ENCODE assay signal across 1 cellular context in genomic region chr3:42719002-42719401, GRCh38.
TF ChIP-seq lines count a peak whose summit lies in the region.

No MANE protein-coding gene starts in this region.

TF ChIP-seq in GM23338, 12 proteins besides CTCF, POLR2A, EP300 and RAD21:
- no peak for TF ChIP-seq ZNF462 (CRISPR knock-in tag; IDR thresholded peaks at IDR 0.05)
- no peak for TF ChIP-seq REST (IDR thresholded peaks at IDR 0.05; ENCODE audit: unreplicated experiment)
- no peak for TF ChIP-seq CREB1 (CRISPR knock-in tag; IDR thresholded peaks at IDR 0.05; ENCODE audit: low read depth)
- TF ChIP-seq EZH2phosphoT487 (IDR thresholded peaks at IDR 0.05; ENCODE audit: unreplicated experiment): no peak
- TF ChIP-seq ZNF331 (CRISPR knock-in tag; IDR thresholded peaks at IDR 0.05; ENCODE audit: low read depth): no peak
- no peak for TF ChIP-seq JUNB (IDR thresholded peaks at IDR 0.05; ENCODE audit: unreplicated experiment)
- no peak for TF ChIP-seq NANOG (IDR thresholded peaks at IDR 0.05; ENCODE audit: borderline replicate concordance)
- TF ChIP-seq EZH2 (IDR thresholded peaks at IDR 0.05; ENCODE audit: low read depth, unreplicated experiment): no peak
- no peak for TF ChIP-seq POLR2AphosphoS5 (IDR thresholded peaks at IDR 0.05; ENCODE audit: low read depth)
- no peak for TF ChIP-seq ETS1 (IDR thresholded peaks at IDR 0.05)
- no peak for TF ChIP-seq ZNF114 (CRISPR knock-in tag; IDR thresholded peaks at IDR 0.05)
- no peak for TF ChIP-seq STAT1 (IDR thresholded peaks at IDR 0.05; ENCODE audit: unreplicated experiment)
